Comparison of ENCODE assay signal across 7 cellular contexts in genomic region chr4:78644744-78645330, GRCh38.
DNase-seq lines count a peak whose midpoint lies in the region; ATAC-seq and TF ChIP-seq lines count a peak whose summit lies in the region.

No MANE protein-coding gene starts in this region.

- peaks cover 23% of the 10 kb centered on the region for H3K4me1 Mint-ChIP-seq in chondrocyte (ENCODE audit: low read depth)

- intact Hi-C loops in left lung (cut with DNase I): loop anchor here in 1 of 2 donors (10.0 kb wide), 1 partner anchor 130 kb away; the partner anchor contains the start of gene BMP2K

- H3K4me3 Mint-ChIP-seq in chondrocyte (ENCODE audit: unreplicated experiment): no peak overlapping the region

- H3K27me3 ChIP-seq in left lung: no peaks in the 10 kb centered on the region

- DNase-seq in HuH-7 (ENCODE audit: low spot score) (peak; percentile 44), T1000 (lab: John Stamatoyannopoulos, UW) (peak; percentile 6), chondrocyte (ENCODE audit: low spot score) (no peak), left lung (peak in 1 of 2 donors; percentile 68)
- peak; percentile 18 for DNase-seq in stimulated activated CD8-positive, alpha-beta memory T cell treated with anti-CD3 and anti-CD28 coated beads, Interleukin-12 subunit alpha, Interleukin-12 subunit beta, amount 100 ng/mL, for 1 hour (ENCODE audit: low read depth)

- H3K27ac ChIP-seq in left lung: peak overlapping the region; percentile 78 to 92

- peak; percentile 92 for ATAC-seq in GM21619 (IDR thresholded peaks at IDR 0.05; ENCODE audit: unreplicated experiment)
- peak; percentile 92 for ATAC-seq in left lung

- H3K36me3 Mint-ChIP-seq in chondrocyte (ENCODE audit: low read depth): no peaks in the 10 kb centered on the region

- H3K4me1 ChIP-seq in left lung: peaks cover 10 to 61% of the 10 kb centered on the region in 2 donors

- H3K9me3 Mint-ChIP-seq in chondrocyte (ENCODE audit: low read depth): no peaks in the 10 kb centered on the region

- peak overlapping the region; percentile 98 for H3K27ac Mint-ChIP-seq in chondrocyte (ENCODE audit: unreplicated experiment)

- H3K27me3 Mint-ChIP-seq in chondrocyte (ENCODE audit: low read depth): no peaks in the 10 kb centered on the region

- no peaks in the 10 kb centered on the region for H3K9me3 ChIP-seq in left lung

- no peaks in the 10 kb centered on the region for H3K36me3 ChIP-seq in left lung

- H3K4me3 ChIP-seq in left lung: no peak overlapping the region

- TF ChIP-seq CTCF in GM12801 (IDR thresholded peaks at IDR 0.05; ENCODE audit: extremely low read depth, insufficient read length) (peak; percentile 97), chondrocyte (IDR thresholded peaks at IDR 0.05) (peak; percentile 85), left lung (IDR thresholded peaks at IDR 0.05) (peak; percentile 92 to 93)
